In genomic region chr1:201468501-201468843, GRCh38 we compare ENCODE assay signal across 8 cellular contexts. TPM values are rescaled to one million over a fixed set of nuclear protein-coding genes. Genes with fewer than 3 reads are reported as not detected.
DNase-seq lines count a peak whose midpoint lies in the region; ATAC-seq lines count a peak whose summit lies in the region.

No MANE protein-coding gene starts in this region.

- H3K27ac ChIP-seq in BLaER1 treated with 17β-estradiol and CSF1 and Interleukin-3, amounts not matched to agents 10 nM and 100 nM: peak overlapping the region; percentile 54 to 97 (median 89)

- H3K9ac ChIP-seq in BLaER1 treated with 17β-estradiol and CSF1 and Interleukin-3, amounts not matched to agents 10 nM and 100 nM: peak overlapping the region; percentile 81 to 97 (median 88)

- H3K4me1 Mint-ChIP-seq in activated T-cell treated with anti-CD3 and anti-CD28 coated beads, Interleukin-2, amount 50 U/mL, for 4 hours (ENCODE audit: low read depth): peaks cover 6% of the 10 kb centered on the region

- H3K9me3 Mint-ChIP-seq in activated T-cell treated with anti-CD3 and anti-CD28 coated beads, Interleukin-2, amount 50 U/mL, for 4 hours: no peaks in the 10 kb centered on the region

- peaks cover 35% of the 10 kb centered on the region for H3K27me3 Mint-ChIP-seq in activated T-cell treated with anti-CD3 and anti-CD28 coated beads, Interleukin-2, amount 50 U/mL, for 4 hours (ENCODE audit: low read depth)

- no peaks in the 10 kb centered on the region for H3K9me3 ChIP-seq in BLaER1 treated with 17β-estradiol and CSF1 and Interleukin-3, amounts not matched to agents 10 nM and 100 nM (replicated peaks in 1 of 11)

- H3K36me3 ChIP-seq in BLaER1 treated with 17β-estradiol and CSF1 and Interleukin-3, amounts not matched to agents 10 nM and 100 nM: peaks cover 21 to 28% (median 26%) of the 10 kb centered on the region in 11 experiments

- DNase-seq in activated T-cell treated with anti-CD3 and anti-CD28 coated beads, Interleukin-2, amount 50 U/mL, for 4 hours: no peak
- DNase-seq in head of caudate nucleus: peak in 22 of 42 donors; percentile 22 to 72 (median 48)
- peak; percentile 78 for DNase-seq in retina
- no peak for DNase-seq in NCI-H774 (lab: John Stamatoyannopoulos, UW)
- DNase-seq in hepatic stellate cell (ENCODE audit: low spot score): no peak

- intact Hi-C loops in head of caudate nucleus (cut with DNase I): loop anchor here (2.0 kb wide), 1 partner anchor 20 kb away; no protein-coding TSS in a partner anchor

- peak overlapping the region; percentile 76 to 92 (median 84) for H3K4me3 ChIP-seq in BLaER1 treated with 17β-estradiol and CSF1 and Interleukin-3, amounts not matched to agents 10 nM and 100 nM

- ATAC-seq in GM19035 (IDR thresholded peaks at IDR 0.05; ENCODE audit: unreplicated experiment) (peak; percentile 42), HG03354 (IDR thresholded peaks at IDR 0.05; ENCODE audit: poor library complexity, severe bottlenecking, unreplicated experiment) (peak; percentile 46)
- peak; percentile 38 to 56 for ATAC-seq in activated T-cell treated with anti-CD3 and anti-CD28 coated beads, Interleukin-2, amount 50 U/mL, for 4 hours

- peaks cover 40 to 57% (median 48%) of the 10 kb centered on the region in 10 experiments for H3K4me1 ChIP-seq in BLaER1 treated with 17β-estradiol and CSF1 and Interleukin-3, amounts not matched to agents 10 nM and 100 nM

- H4K20me1 ChIP-seq in BLaER1 treated with 17β-estradiol and CSF1 and Interleukin-3, amounts not matched to agents 10 nM and 100 nM: peaks cover 7 to 52% (median 35%) of the 10 kb centered on the region in 11 experiments; a peak in 20 of 22 replicates

- peak overlapping the region; percentile 64 for H3K4me3 Mint-ChIP-seq in activated T-cell treated with anti-CD3 and anti-CD28 coated beads, Interleukin-2, amount 50 U/mL, for 4 hours

- H3K4me2 ChIP-seq in BLaER1 treated with 17β-estradiol and CSF1 and Interleukin-3, amounts not matched to agents 10 nM and 100 nM: peak overlapping the region; percentile 93 to 99 (median 98)

- H3K36me3 Mint-ChIP-seq in activated T-cell treated with anti-CD3 and anti-CD28 coated beads, Interleukin-2, amount 50 U/mL, for 4 hours (ENCODE audit: insufficient read depth): no peaks in the 10 kb centered on the region

- no peaks in the 10 kb centered on the region for H3K27me3 ChIP-seq in BLaER1 treated with 17β-estradiol and CSF1 and Interleukin-3, amounts not matched to agents 10 nM and 100 nM

RNA-seq across cellular contexts. Expression of gene PHLDA3, which starts 0.5 kb away (rescaled TPM):
- 1 to 10 TPM; 1.4 to 4.1 (median 3.4) TPM for total RNA-seq in activated T-cell treated with anti-CD3 and anti-CD28 coated beads, Interleukin-2, amount 50 U/mL, for 4 hours

RNA-seq across cellular contexts. Expression of gene CSRP1, which starts 38.5 kb away (rescaled TPM):
- 10 to 100 TPM; 51.5 to 54.3 (median 52.4) TPM for total RNA-seq in activated T-cell treated with anti-CD3 and anti-CD28 coated beads, Interleukin-2, amount 50 U/mL, for 4 hours

RNA-seq across cellular contexts. Expression of gene TNNI1, which starts 46.9 kb away (rescaled TPM):
- total RNA-seq in activated T-cell treated with anti-CD3 and anti-CD28 coated beads, Interleukin-2, amount 50 U/mL, for 4 hours: not detected

Comparison
In these comparisons a context has a peak if more than half of its experiments do, and no peak if none do; other contexts are left out.
1. DNase-seq: peak in head of caudate nucleus (22 of 42) and retina (single experiment); none in activated T-cell treated with anti-CD3 and anti-CD28 coated beads, Interleukin-2, amount 50 U/mL, for 4 hours (single experiment), NCI-H774 (single experiment) and hepatic stellate cell (single experiment).
2. Peak in every context shown above with its lines, with median percentiles within 50 percentile points of each other: ATAC-seq.